In the genomic region with DNA sequence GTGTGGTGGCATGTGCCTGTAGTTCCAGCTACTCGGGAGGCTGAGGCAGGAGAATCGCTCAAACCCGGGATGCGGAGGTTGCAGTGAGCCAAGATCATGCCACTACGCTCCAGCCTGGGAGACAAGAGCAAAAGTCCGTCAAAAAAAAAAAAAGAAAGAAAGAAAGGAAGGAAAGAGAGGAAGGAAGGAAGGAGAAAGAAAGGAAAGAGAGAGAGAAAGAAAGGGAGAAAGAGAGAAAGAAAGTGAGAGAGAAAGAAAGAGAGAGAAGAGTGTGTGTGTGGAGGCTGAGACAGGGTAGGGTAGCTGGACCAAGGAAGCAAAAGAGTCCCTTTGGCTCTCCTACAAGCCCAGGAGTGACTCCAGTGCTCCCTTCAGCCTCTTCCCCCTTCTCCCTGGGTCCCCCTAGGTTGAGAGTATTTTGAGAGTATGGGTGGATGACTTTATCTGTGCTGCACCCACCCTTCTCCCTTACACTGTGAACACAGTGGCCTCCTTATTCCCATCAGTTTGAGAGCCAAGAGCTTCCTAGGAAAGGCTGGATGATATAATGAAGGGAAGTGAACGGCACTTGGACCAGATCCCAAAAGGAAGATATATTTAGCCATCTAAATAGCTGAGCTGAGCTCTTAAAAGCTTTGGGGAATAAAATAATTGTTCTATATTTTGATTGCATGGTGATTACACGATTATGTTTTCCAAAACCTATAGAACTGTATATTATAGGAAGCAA, we compare ENCODE assay signal across 1 cellular context.
TF ChIP-seq lines count a peak whose summit lies in the region.

No MANE protein-coding gene starts in this region.

TF ChIP-seq in WTC11, 78 proteins besides CTCF, POLR2A, EP300 and RAD21 (continued from another document):
- TF ChIP-seq ZNF532 (CRISPR knock-in tag; IDR thresholded peaks at IDR 0.05; ENCODE audit: borderline replicate concordance): no peak
- TF ChIP-seq, protein P1, sequence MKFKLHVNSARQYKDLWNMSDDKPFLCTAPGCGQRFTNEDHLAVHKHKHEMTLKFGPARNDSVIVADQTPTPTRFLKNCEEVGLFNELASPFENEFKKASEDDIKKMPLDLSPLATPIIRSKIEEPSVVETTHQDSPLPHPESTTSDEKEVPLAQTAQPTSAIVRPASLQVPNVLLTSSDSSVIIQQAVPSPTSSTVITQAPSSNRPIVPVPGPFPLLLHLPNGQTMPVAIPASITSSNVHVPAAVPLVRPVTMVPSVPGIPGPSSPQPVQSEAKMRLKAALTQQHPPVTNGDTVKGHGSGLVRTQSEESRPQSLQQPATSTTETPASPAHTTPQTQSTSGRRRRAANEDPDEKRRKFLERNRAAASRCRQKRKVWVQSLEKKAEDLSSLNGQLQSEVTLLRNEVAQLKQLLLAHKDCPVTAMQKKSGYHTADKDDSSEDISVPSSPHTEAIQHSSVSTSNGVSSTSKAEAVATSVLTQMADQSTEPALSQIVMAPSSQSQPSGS (CRISPR knock-in tag; IDR thresholded peaks at IDR 0.05; ENCODE audit: borderline replicate concordance, low read depth): no peak
- no peak for TF ChIP-seq GTF2I (CRISPR knock-in tag; conservative IDR thresholded peaks at IDR 0.05)
- TF ChIP-seq ZNF281 (CRISPR knock-in tag; IDR thresholded peaks at IDR 0.05): no peak
- TF ChIP-seq NFE2L1 (CRISPR knock-in tag; IDR thresholded peaks at IDR 0.05): no peak
